In genomic region chr17:7368597-7368994, GRCh38 we compare ENCODE assay signal across 10 cellular contexts. TPM values are rescaled to one million over a fixed set of nuclear protein-coding genes. Genes with fewer than 3 reads are reported as not detected.
DNase-seq lines count a peak whose midpoint lies in the region; ATAC-seq, FAIRE-seq and TF ChIP-seq lines count a peak whose summit lies in the region.
"Not testable (repeated sequence)": the region's sequence is repeated elsewhere in the genome, so short reads cannot be mapped to it uniquely, and the experiment has no call there.
"Had no signal": no experiment of that assay in that cellular context is flagged by ENCODE, and none has a peak within 500 bp of the region (broad histone marks: within the 10 kb centered on the region; RNA-seq: fewer than 3 reads in every experiment).

No MANE protein-coding gene starts in this region.

- H3K9me3 ChIP-seq in HEK293 (ENCODE audit: control insufficient read depth, insufficient read depth, low read depth, low read length); H1 (ENCODE audit: insufficient read depth in 2 of 2, low read depth in 1 of 2, low read length in 1 of 2); iPS-20b (ENCODE audit: insufficient read depth, low read depth, low read length): not testable (repeated sequence)

- H2BK120ac ChIP-seq in H1 (replicated peaks; ENCODE audit: low read depth, low read length): not testable (repeated sequence)

- H3K9me2 ChIP-seq in GM23338 (ENCODE audit: insufficient read depth): not testable (repeated sequence)

- not testable (repeated sequence) for TF ChIP-seq POLR2A in H1 (IDR thresholded peaks at IDR 0.05; ENCODE audit: control extremely low read depth in 1 of 2, low read depth in 2 of 2, low read length in 2 of 2)

- H2BK15ac ChIP-seq in H1 (ENCODE audit: low read length): not testable (repeated sequence)

- TF ChIP-seq CTCF in GM23338 (conservative IDR thresholded peaks at IDR 0.05; ENCODE audit: low read depth in 2 of 2); HEK293 (tag by site-specific recombination; IDR thresholded peaks at IDR 0.05); H1 (IDR thresholded peaks at IDR 0.05; ENCODE audit: control extremely low read depth in 1 of 3, insufficient read depth in 1 of 3, low read depth in 1 of 3, low read length in 3 of 3): not testable (repeated sequence)

- not testable (repeated sequence) for H3K27ac Mint-ChIP-seq in GM23338

- H3K79me1 ChIP-seq in H1 (ENCODE audit: low read depth, low read length): not testable (repeated sequence)

- not testable (repeated sequence) for H3K14ac ChIP-seq in H1 (ENCODE audit: insufficient read length)

- not testable (repeated sequence) for H3K27me3 Mint-ChIP-seq in GM23338 (ENCODE audit: insufficient read depth, low read depth, poor library complexity)

- H4K20me1 ChIP-seq in GM23338 (replicated peaks; ENCODE audit: insufficient read depth); H1 (replicated peaks in 1 of 2; ENCODE audit: control insufficient read depth in 1 of 2, insufficient read depth in 2 of 2, low read length in 2 of 2): not testable (repeated sequence)

- not testable (repeated sequence) for H2BK20ac ChIP-seq in H1 (ENCODE audit: low read length)

- CTCF ChIA-PET in HEK293 (lab: Yijun Ruan, JAX): interaction anchor here (0.9 to 1.5 kb wide), 5 partner anchors 13 to 305 kb away, joined by 3 to 11 read pairs (median 4); no protein-coding TSS in a partner anchor
- CTCF ChIA-PET in H1 (lab: Charles Lee; ENCODE audit: partially characterized antibody): interaction anchor here (0.6 to 2.5 kb wide), 8 partner anchors 13 to 192 kb away, joined by 3 to 16 read pairs (median 3); partner anchors contain the start of gene TMEM95

- not testable (repeated sequence) for H2BK5ac ChIP-seq in H1 (ENCODE audit: low read depth, low read length)

- POLR2A ChIA-PET in HEK293 (lab: Yijun Ruan, JAX): not testable (repeated sequence)
- POLR2A ChIA-PET in H1 (lab: Charles Lee; ENCODE audit: partially characterized antibody): interaction anchor here (0.6 to 2.7 kb wide), 11 partner anchors 12 to 205 kb away, joined by 3 to 10 read pairs (median 3); partner anchors contain the start of genes POLR2A, TMEM256, TMEM95 and TNK1

- peaks cover 28% of the 10 kb centered on the region for H3K4me1 ChIP-seq in GM23338 (ENCODE audit: insufficient read depth)
- H3K4me1 ChIP-seq in HEK293 (ENCODE audit: control insufficient read depth, insufficient read depth, low read length); iPS-20b (ENCODE audit: insufficient read depth, low read length): not testable (repeated sequence)
- peaks cover 0 to 11% (median 4%) of the 10 kb centered on the region in 4 experiments; a peak in 5 of 7 replicates for H3K4me1 ChIP-seq in H1 (replicated peaks in 1 of 4; ENCODE audit: control insufficient read depth in 3 of 4, insufficient read depth in 4 of 4, low read length in 3 of 4)

- not testable (repeated sequence) for H3K36me3 ChIP-seq in GM23338 (ENCODE audit: insufficient read depth); HEK293 (ENCODE audit: control insufficient read depth in 2 of 2, insufficient read depth in 1 of 2, low read length in 2 of 2); H1 (ENCODE audit: control insufficient read depth in 2 of 4, insufficient read depth in 4 of 4, low read length in 3 of 4); iPS-20b (ENCODE audit: insufficient read depth, low read depth, low read length)

- not testable (repeated sequence) for H3K9ac ChIP-seq in H1 (replicated peaks in 1 of 4; ENCODE audit: extremely low read depth in 1 of 4, low read depth in 3 of 4, low read length in 3 of 4); iPS-20b (ENCODE audit: low read depth, low read length)

- TF ChIP-seq RAD21 in H1 (IDR thresholded peaks at IDR 0.05 in 1 of 2, conservative IDR thresholded peaks at IDR 0.05 in 1 of 2; ENCODE audit: low read depth in 2 of 2, low read length in 2 of 2): not testable (repeated sequence)

- not testable (repeated sequence) for H3K36me3 Mint-ChIP-seq in GM23338 (ENCODE audit: low read depth)

- H4K5ac ChIP-seq in H1 (ENCODE audit: insufficient read length, low read depth, low read length): not testable (repeated sequence)

- H3K4me3 ChIP-seq in GM23338: peak overlapping the region; percentile 29; the same call in 1 of the 2 replicates
- H3K4me3 ChIP-seq in HEK293 (ENCODE audit: low read depth, low read length): not testable (repeated sequence)
- peak overlapping the region in 1 of 4 experiments; percentile 37; a peak in 1 of 8 replicates for H3K4me3 ChIP-seq in H1 (ENCODE audit: extremely low read depth in 1 of 4, insufficient read depth in 2 of 4, low read depth in 3 of 4, low read length in 4 of 4)
- H3K4me3 ChIP-seq in iPS-20b (ENCODE audit: low read length): peak overlapping the region; percentile 40; the same call in 1 of the 2 replicates

- H3K4ac ChIP-seq in H1 (replicated peaks; ENCODE audit: insufficient read length, low read depth, low read length): not testable (repeated sequence)

- 0 out of 3 replicates have a peak overlapping the region, but pooled peaks have one; percentile 13 for H3K4me3 Mint-ChIP-seq in GM23338

- H2AK5ac ChIP-seq in H1 (ENCODE audit: low read depth, low read length): not testable (repeated sequence)

- WGBS in H1 (ENCODE audit: extremely low coverage in 1 of 2, insufficient coverage in 1 of 2, insufficient read length in 1 of 2, insufficient replicate concordance in 2 of 2, low coverage in 1 of 2, low lambda C conversion rate in 2 of 2, missing lambda C conversion rate in 1 of 2), 2 experiments: 76% methylated on average over 6 of the region's 6 CpGs; no CpG with 5 or more reads in 1 of the 2 experiments

- not testable (repeated sequence) for H3K56ac ChIP-seq in H1 (replicated peaks; ENCODE audit: insufficient read length, low read depth, low read length)

- peak; percentile 22 for ATAC-seq in GM23338

- H3K27ac ChIP-seq in GM23338 (ENCODE audit: low read depth); HEK293 (ENCODE audit: extremely low read depth, low read depth, low read length); H1 (ENCODE audit: low read depth, low read length); iPS-20b (ENCODE audit: low read length): not testable (repeated sequence)

- H3K23ac ChIP-seq in H1 (ENCODE audit: insufficient read length): not testable (repeated sequence)

- H2BK12ac ChIP-seq in H1 (ENCODE audit: low read depth, low read length): not testable (repeated sequence)

- not testable (repeated sequence) for H4K8ac ChIP-seq in H1 (ENCODE audit: extremely low read depth, insufficient read depth, low read length)

- not testable (repeated sequence) for H3K18ac ChIP-seq in H1 (ENCODE audit: extremely low read depth, low read length)

- DNase-seq in GM23338 (ENCODE audit: low spot score); H1 (ENCODE audit: low read depth in 1 of 2, low spot score in 2 of 2): not testable (repeated sequence)

- peaks cover 26% of the 10 kb centered on the region for H3K4me1 Mint-ChIP-seq in GM23338

- not testable (repeated sequence) for H3K79me2 ChIP-seq in GM23338 (replicated peaks; ENCODE audit: insufficient read depth); H1 (ENCODE audit: control insufficient read depth in 1 of 2, insufficient read depth in 2 of 2, low read length in 2 of 2)

- not testable (repeated sequence) for H3K9me3 Mint-ChIP-seq in GM23338

- H2AFZ ChIP-seq in GM23338 (peak overlapping the region; percentile 8; the same call in 1 of the 2 replicates), H1 (ENCODE audit: low read length) (peak overlapping the region; percentile 1; the same call in 1 of the 2 replicates)

- H3K4me2 ChIP-seq in GM23338 (peak overlapping the region; percentile 68), H1 (ENCODE audit: insufficient read depth in 1 of 2, low read depth in 2 of 2, low read length in 2 of 2) (peak overlapping the region; percentile 51 to 52)

- TF ChIP-seq EP300 in H1 (IDR thresholded peaks at IDR 0.05; ENCODE audit: borderline replicate concordance in 1 of 2, low read depth in 2 of 2, low read length in 2 of 2): not testable (repeated sequence)

- not testable (repeated sequence) for H3F3A ChIP-seq in GM23338 (replicated peaks; ENCODE audit: low read depth)

- FAIRE-seq in H1 (lab: Jason Lieb, UNC): not testable (repeated sequence)

- H3K23me2 ChIP-seq in H1 (ENCODE audit: low read depth, low read length): not testable (repeated sequence)

- peak overlapping the region; percentile 15 for H4K91ac ChIP-seq in H1 (replicated peaks; ENCODE audit: insufficient read length, low read length)

- not testable (repeated sequence) for H3K27me3 ChIP-seq in GM23338 (ENCODE audit: insufficient read depth); H1 (replicated peaks in 1 of 4; ENCODE audit: control insufficient read depth in 3 of 4, extremely low read depth in 1 of 4, insufficient read depth in 3 of 4, low read length in 3 of 4); iPS-20b (ENCODE audit: insufficient read depth, low read length)

RNA-seq across cellular contexts. Expression of gene TNK1, which starts 12.3 kb away (rescaled TPM):
- total RNA-seq in GM23338 (2014; rRNA removed; shearing (Covaris generic)): 8.9 and 15.0 TPM in 2 replicates
- 6.1 TPM in 2 replicates for polyA plus RNA-seq in GM23338 (2016; fragmentation: Nextera tagmentation; extraction: Ambion mirVana)
- 7.6 and 8.7 TPM in 2 replicates for total RNA-seq in H1 (2021; fragmentation: NEBNext Ultra II Directional; extraction: Animal tissue kit (Norgen Biotek cat#: 25700))
- polyA plus RNA-seq in H1 (2011; rRNA removed): 9.5 and 13.4 TPM in 2 replicates
- 11.4 TPM for polyA plus RNA-seq in H1 (2011; cell fraction: cytosol; rRNA removed)
- 29.0 TPM for polyA plus RNA-seq in H1 (2011; cell fraction: nucleus; rRNA removed)
- 4.3 to 9.7 TPM (median 7.4 TPM) in 4 replicates for polyA plus RNA-seq in H1 (2012, experiment 1 of 2)
- polyA plus RNA-seq in H1 (2012, experiment 2 of 2): 10.4 TPM
- 4.5 TPM for polyA plus RNA-seq in H1 (2013, experiment 1 of 2)
- polyA plus RNA-seq in H1 (2013, experiment 2 of 2): 4.4 TPM
- 10.3 and 12.6 TPM in 2 replicates for polyA minus RNA-seq in H1 (2011; rRNA and poly(A)+ RNA removed)
- polyA minus RNA-seq in H1 (2011; cell fraction: cytosol; rRNA and poly(A)+ RNA removed): 8.7 TPM
- 15.5 TPM for polyA minus RNA-seq in H1 (2011; cell fraction: nucleus; rRNA and poly(A)+ RNA removed)

RNA-seq across cellular contexts. Expression of gene TMEM95, which starts 13.6 kb away (rescaled TPM):
- not detected in 2 replicates for total RNA-seq in GM23338 (2014; rRNA removed; shearing (Covaris generic))
- polyA plus RNA-seq in GM23338 (2016; fragmentation: Nextera tagmentation; extraction: Ambion mirVana) (not detected in 2 replicates), H1 (2011; rRNA removed) (not detected in 2 replicates)
- 0.38 TPM in 1 of 2 replicates, not detected in the other for total RNA-seq in H1 (2021; fragmentation: NEBNext Ultra II Directional; extraction: Animal tissue kit (Norgen Biotek cat#: 25700))
- polyA plus RNA-seq in H1 (2011; cell fraction: cytosol; rRNA removed): not detected
- polyA plus RNA-seq in H1 (2011; cell fraction: nucleus; rRNA removed): not detected
- not detected in 4 replicates for polyA plus RNA-seq in H1 (2012, experiment 1 of 2)
- polyA plus RNA-seq in H1 (2012, experiment 2 of 2): not detected
- polyA plus RNA-seq in H1 (2013, experiment 1 of 2): not detected
- not detected for polyA plus RNA-seq in H1 (2013, experiment 2 of 2)
- not detected in 2 replicates for polyA minus RNA-seq in H1 (2011; rRNA and poly(A)+ RNA removed)
- polyA minus RNA-seq in H1 (2011; cell fraction: cytosol; rRNA and poly(A)+ RNA removed): not detected
- not detected for polyA minus RNA-seq in H1 (2011; cell fraction: nucleus; rRNA and poly(A)+ RNA removed)
- total RNA-seq: A673; Caco-2; Calu3; CD4-positive, alpha-beta T cell; CD8-positive, alpha-beta T cell had no signal
- polyA plus RNA-seq: AG04450 had no signal

RNA-seq across cellular contexts. Expression of gene KCTD11, which starts 16.6 kb away (rescaled TPM):
- 7.7 and 8.8 TPM in 2 replicates for total RNA-seq in GM23338 (2014; rRNA removed; shearing (Covaris generic))
- 2.2 and 2.3 TPM in 2 replicates for polyA plus RNA-seq in GM23338 (2016; fragmentation: Nextera tagmentation; extraction: Ambion mirVana)
- total RNA-seq in H1 (2021; fragmentation: NEBNext Ultra II Directional; extraction: Animal tissue kit (Norgen Biotek cat#: 25700)): 8.7 and 9.2 TPM in 2 replicates
- 8.6 and 11.7 TPM in 2 replicates for polyA plus RNA-seq in H1 (2011; rRNA removed)
- 8.3 TPM for polyA plus RNA-seq in H1 (2011; cell fraction: cytosol; rRNA removed)
- 7.2 TPM for polyA plus RNA-seq in H1 (2011; cell fraction: nucleus; rRNA removed)
- 8.6 to 9.4 TPM (median 9.2 TPM) in 4 replicates for polyA plus RNA-seq in H1 (2012, experiment 1 of 2)
- polyA plus RNA-seq in H1 (2012, experiment 2 of 2): 11.2 TPM
- polyA plus RNA-seq in H1 (2013, experiment 1 of 2): 4.6 TPM
- polyA plus RNA-seq in H1 (2013, experiment 2 of 2): 4.5 TPM
- 6.0 and 7.7 TPM in 2 replicates for polyA minus RNA-seq in H1 (2011; rRNA and poly(A)+ RNA removed)
- 3.0 TPM for polyA minus RNA-seq in H1 (2011; cell fraction: cytosol; rRNA and poly(A)+ RNA removed)
- 5.4 TPM for polyA minus RNA-seq in H1 (2011; cell fraction: nucleus; rRNA and poly(A)+ RNA removed)

RNA-seq across cellular contexts. Expression of gene PLSCR3, which starts 25.7 kb away (rescaled TPM):
- total RNA-seq in GM23338 (2014; rRNA removed; shearing (Covaris generic)): 34.3 and 41.7 TPM in 2 replicates
- 29.5 and 30.0 TPM in 2 replicates for polyA plus RNA-seq in GM23338 (2016; fragmentation: Nextera tagmentation; extraction: Ambion mirVana)
- total RNA-seq in H1 (2021; fragmentation: NEBNext Ultra II Directional; extraction: Animal tissue kit (Norgen Biotek cat#: 25700)): 35.7 and 38.7 TPM in 2 replicates
- 36.1 and 69.0 TPM in 2 replicates for polyA plus RNA-seq in H1 (2011; rRNA removed)
- 21.9 TPM for polyA plus RNA-seq in H1 (2011; cell fraction: cytosol; rRNA removed)
- 61.5 TPM for polyA plus RNA-seq in H1 (2011; cell fraction: nucleus; rRNA removed)
- polyA plus RNA-seq in H1 (2012, experiment 1 of 2): 21.3 to 44.2 TPM (median 42.6 TPM) in 4 replicates
- polyA plus RNA-seq in H1 (2012, experiment 2 of 2): 53.7 TPM
- 52.2 TPM for polyA plus RNA-seq in H1 (2013, experiment 1 of 2)
- polyA plus RNA-seq in H1 (2013, experiment 2 of 2): 48.2 TPM
- polyA minus RNA-seq in H1 (2011; rRNA and poly(A)+ RNA removed): 7.4 and 14.2 TPM in 2 replicates
- polyA minus RNA-seq in H1 (2011; cell fraction: cytosol; rRNA and poly(A)+ RNA removed): 25.2 TPM
- polyA minus RNA-seq in H1 (2011; cell fraction: nucleus; rRNA and poly(A)+ RNA removed): 21.0 TPM

RNA-seq across cellular contexts. Expression of gene ACAP1, which starts 32.3 kb away (rescaled TPM):
- total RNA-seq in GM23338 (2014; rRNA removed; shearing (Covaris generic)): 30.7 and 35.8 TPM in 2 replicates
- polyA plus RNA-seq in GM23338 (2016; fragmentation: Nextera tagmentation; extraction: Ambion mirVana) (40.1 and 43.9 TPM in 2 replicates), H1 (2011; rRNA removed) (11.9 and 18.0 TPM in 2 replicates)
- total RNA-seq in H1 (2021; fragmentation: NEBNext Ultra II Directional; extraction: Animal tissue kit (Norgen Biotek cat#: 25700)): 45.1 and 49.2 TPM in 2 replicates
- 21.2 TPM for polyA plus RNA-seq in H1 (2011; cell fraction: cytosol; rRNA removed)
- polyA plus RNA-seq in H1 (2011; cell fraction: nucleus; rRNA removed): 48.4 TPM
- polyA plus RNA-seq in H1 (2012, experiment 1 of 2): 17.1 to 31.0 TPM (median 26.1 TPM) in 4 replicates
- 15.8 TPM for polyA plus RNA-seq in H1 (2012, experiment 2 of 2)
- 41.6 TPM for polyA plus RNA-seq in H1 (2013, experiment 1 of 2)
- polyA plus RNA-seq in H1 (2013, experiment 2 of 2): 42.2 TPM
- polyA minus RNA-seq in H1 (2011; rRNA and poly(A)+ RNA removed): 9.9 and 20.3 TPM in 2 replicates
- 11.6 TPM for polyA minus RNA-seq in H1 (2011; cell fraction: cytosol; rRNA and poly(A)+ RNA removed)
- polyA minus RNA-seq in H1 (2011; cell fraction: nucleus; rRNA and poly(A)+ RNA removed): 10.8 TPM
- total RNA-seq: Calu3 had no signal
